8 cellular contexts compared by ENCODE assay signal in the genomic region with DNA sequence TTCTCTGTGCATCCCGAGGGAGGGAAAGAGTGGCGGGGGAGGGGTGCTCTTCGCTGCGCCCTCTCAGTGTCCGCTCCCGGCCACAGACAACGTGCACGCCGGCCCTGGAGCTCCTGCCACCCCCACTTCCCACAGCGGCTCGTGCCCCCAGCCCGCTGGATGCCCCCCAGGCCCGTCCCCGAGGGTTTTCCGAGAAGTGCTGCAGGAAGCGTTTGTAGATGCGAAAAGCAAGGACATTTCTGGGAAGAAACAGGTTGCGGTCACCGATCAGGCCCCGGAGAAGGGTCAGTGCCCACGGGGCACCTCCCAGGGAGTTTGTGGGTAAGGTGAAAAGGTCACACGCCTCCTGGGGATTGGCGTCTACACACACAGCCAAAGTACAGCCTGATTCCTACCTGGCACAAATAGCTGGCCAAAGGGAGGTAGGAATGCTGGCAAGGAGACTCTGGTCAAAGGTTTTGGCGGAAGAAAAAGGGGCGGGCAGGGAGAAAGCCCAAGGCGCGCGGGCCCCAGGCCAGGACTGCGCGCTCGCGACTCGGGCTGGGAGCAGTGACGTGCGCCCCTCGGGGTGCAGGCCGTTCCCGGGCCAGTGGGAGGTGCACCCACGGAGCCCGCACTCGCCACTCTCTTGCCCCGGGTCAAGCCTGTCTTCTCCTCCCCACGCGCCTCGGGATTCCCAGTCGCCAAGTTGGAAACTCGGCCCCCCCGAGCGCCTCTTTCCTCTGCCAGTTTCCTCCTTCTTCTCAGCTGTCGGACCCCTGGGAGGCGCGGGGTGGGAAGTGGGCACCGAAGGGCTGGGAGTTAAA.
A peak's percentile ranks its signal among the peaks of the same experiment; 100 is the strongest.
DNase-seq lines count a peak whose midpoint lies in the region; ATAC-seq and TF ChIP-seq lines count a peak whose summit lies in the region.

No MANE protein-coding gene starts in this region.

- ATAC-seq in GM19463 (IDR thresholded peaks at IDR 0.05; ENCODE audit: unreplicated experiment) = no peak
- no peak for ATAC-seq in GM21619 (IDR thresholded peaks at IDR 0.05; ENCODE audit: unreplicated experiment)

- H3K4me3 ChIP-seq in astrocyte of the spinal cord (ENCODE audit: low read depth, low read length) = peak overlapping the region; percentile 90
- peak overlapping the region; percentile 83 for H3K4me3 ChIP-seq in iPS-15b (ENCODE audit: low read depth, low read length)
- H3K4me3 ChIP-seq in skeletal muscle cell (ENCODE audit: low read depth, low read length) = peak overlapping the region; percentile 93

- peak overlapping the region; percentile 18 for H3K9ac ChIP-seq in iPS-15b (ENCODE audit: low read depth, low read length)

- H3K27me3 ChIP-seq in iPS-15b (ENCODE audit: control insufficient read depth, insufficient read depth, low read length) = peaks cover 58% of the 10 kb centered on the region

- in situ Hi-C loops in KBM-7 (cut with MboI; ENCODE audit: low pct_unique_long_range_greater_than_20kb, low sequenced_read_pairs) = loop anchor here (25.0 kb wide), 1 partner anchor 1301 kb away; no protein-coding TSS in a partner anchor
- in situ Hi-C loops in astrocyte of the spinal cord (cut with HindIII; ENCODE audit: low sequenced_read_pairs) = no loop called here

- no peaks in the 10 kb centered on the region for H3K9me3 ChIP-seq in iPS-15b (ENCODE audit: control insufficient read depth, insufficient read depth, low read length)

- H3K36me3 ChIP-seq in iPS-15b (ENCODE audit: control insufficient read depth, insufficient read depth, low read length) = no peaks in the 10 kb centered on the region

- DNase-seq in COLO668 (lab: John Stamatoyannopoulos, UW; ENCODE audit: unreplicated experiment) = peak; percentile 38
- DNase-seq in KBM-7 = peak; percentile 49
- peak; percentile 79 for DNase-seq in astrocyte of the spinal cord (ENCODE audit: low read depth, low spot score)
- no peak for DNase-seq in skeletal muscle cell (ENCODE audit: low read depth)
- no peak for DNase-seq in superior temporal gyrus (ENCODE audit: extremely low spot score)

- H3K4me1 ChIP-seq in iPS-15b (ENCODE audit: control insufficient read depth, insufficient read depth, low read length) = peaks cover 7% of the 10 kb centered on the region

- no peak for TF ChIP-seq CTCF in astrocyte of the spinal cord (IDR thresholded peaks at IDR 0.05; ENCODE audit: low read depth, low read length)

Comparison
In these comparisons a context has a peak if more than half of its experiments do, and no peak if none do; other contexts are left out.
1. DNase-seq: peak in COLO668 (single experiment), KBM-7 (single experiment) and astrocyte of the spinal cord (single experiment); none in skeletal muscle cell (single experiment) and superior temporal gyrus (single experiment).
2. Peak in every context shown above with its lines, with median percentiles within 50 percentile points of each other: H3K4me3 ChIP-seq.